In the genomic region with DNA sequence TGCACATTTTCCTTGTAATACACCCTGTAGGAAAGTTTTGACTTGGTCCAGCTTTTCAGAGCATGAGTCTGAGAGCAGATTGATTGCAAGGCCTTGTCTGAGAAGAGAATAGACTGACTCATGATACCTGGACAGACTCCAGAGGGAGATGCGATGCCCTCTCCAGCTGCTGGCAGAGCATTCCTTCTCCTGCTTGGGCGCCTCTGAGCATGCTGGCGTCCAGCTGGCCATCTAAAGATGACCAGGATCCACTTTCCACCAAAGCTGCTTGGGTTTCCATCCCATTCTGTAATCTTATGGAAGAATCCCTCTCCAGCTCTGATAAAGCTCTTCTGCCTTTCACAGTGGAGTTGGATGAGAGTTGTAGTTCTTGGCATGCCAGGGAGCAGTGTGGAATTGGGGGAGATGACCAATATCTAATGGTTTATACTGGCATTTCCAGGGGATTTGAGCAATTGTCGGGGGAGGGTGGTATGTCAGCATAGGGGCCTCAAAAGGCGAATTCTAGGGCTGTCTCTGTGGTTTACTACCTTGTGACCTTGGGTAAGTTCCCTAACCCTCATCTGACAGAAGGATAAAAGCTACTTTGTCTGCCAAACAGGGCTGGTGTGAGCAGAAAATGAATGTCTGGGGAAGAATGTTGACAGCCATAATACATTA, we compare ENCODE assay signal across 8 cellular contexts. TPM values are rescaled to one million over a fixed set of nuclear protein-coding genes. Genes with fewer than 3 reads are reported as not detected.
A peak's percentile ranks its signal among the peaks of the same experiment; 100 is the strongest.
DNase-seq lines count a peak whose midpoint lies in the region; ATAC-seq lines count a peak whose summit lies in the region.

No MANE protein-coding gene starts in this region.

- no peaks in the 10 kb centered on the region for H3K9me3 Mint-ChIP-seq in T-helper 1 cell treated with Interleukin-12 subunit alpha and Interleukin-12 subunit beta and Interleukin-4 antibody, amounts not matched to agents 30 μg/mL and 1 μg/mL, for 36 hours
- no peaks in the 10 kb centered on the region for H3K9me3 Mint-ChIP-seq in activated CD4-positive, alpha-beta memory T cell treated with anti-CD3 and anti-CD28 coated beads, Interleukin-2, amount 10 ng/mL, durations not matched to agents 7 days and 5 days

- POLR2A ChIA-PET in activated CD4-positive, alpha-beta memory T cell treated with anti-CD3 and anti-CD28 coated beads, Interleukin-2, amount 10 ng/mL, durations not matched to agents 7 days and 5 days (lab: Charles Lee): interaction anchor here (0.7 to 3.1 kb wide), 6 partner anchors 11 to 54 kb away, joined by 3 to 20 read pairs (median 5); a partner anchor contains a TSS

- H3K4me3 Mint-ChIP-seq in T-helper 1 cell treated with Interleukin-12 subunit alpha and Interleukin-12 subunit beta and Interleukin-4 antibody, amounts not matched to agents 30 μg/mL and 1 μg/mL, for 36 hours: peak overlapping the region; percentile 57
- H3K4me3 Mint-ChIP-seq in activated CD4-positive, alpha-beta memory T cell treated with anti-CD3 and anti-CD28 coated beads, Interleukin-2, amount 10 ng/mL, durations not matched to agents 7 days and 5 days: peak overlapping the region; percentile 5

- H3K27me3 ChIP-seq in skeletal muscle tissue (ENCODE audit: control insufficient read depth in 3 of 3, insufficient read depth in 3 of 3, low read length in 3 of 3): no peaks in the 10 kb centered on the region

- H3K9me3 ChIP-seq in skeletal muscle tissue (ENCODE audit: control insufficient read depth in 3 of 3, low read length in 3 of 3): no peaks in the 10 kb centered on the region

- peaks cover 56% of the 10 kb centered on the region for H3K4me1 Mint-ChIP-seq in T-helper 1 cell treated with Interleukin-12 subunit alpha and Interleukin-12 subunit beta and Interleukin-4 antibody, amounts not matched to agents 30 μg/mL and 1 μg/mL, for 36 hours (ENCODE audit: low read depth)
- H3K4me1 Mint-ChIP-seq in activated CD4-positive, alpha-beta memory T cell treated with anti-CD3 and anti-CD28 coated beads, Interleukin-2, amount 10 ng/mL, durations not matched to agents 7 days and 5 days: peaks cover 66% of the 10 kb centered on the region

- peak overlapping the region; percentile 78 for H3K27ac ChIP-seq in skeletal muscle tissue (ENCODE audit: low read depth, low read length)

- peaks cover 16% of the 10 kb centered on the region for H3K36me3 Mint-ChIP-seq in T-helper 1 cell treated with Interleukin-12 subunit alpha and Interleukin-12 subunit beta and Interleukin-4 antibody, amounts not matched to agents 30 μg/mL and 1 μg/mL, for 36 hours (ENCODE audit: low read depth)
- peaks cover 22% of the 10 kb centered on the region for H3K36me3 Mint-ChIP-seq in activated CD4-positive, alpha-beta memory T cell treated with anti-CD3 and anti-CD28 coated beads, Interleukin-2, amount 10 ng/mL, durations not matched to agents 7 days and 5 days (ENCODE audit: low read depth)

- peak overlapping the region; percentile 61 to 79 (median 76) for H3K4me3 ChIP-seq in skeletal muscle tissue (ENCODE audit: low read length in 3 of 3)

- DNase-seq in T-helper 1 cell (no peak), glomerular visceral epithelial cell (ENCODE audit: extremely low spot score) (peak; percentile 85), NCI-H1694 (lab: John Stamatoyannopoulos, UW) (no peak), NCI-H345 (lab: John Stamatoyannopoulos, UW) (no peak)
- DNase-seq in activated CD4-positive, alpha-beta memory T cell treated with anti-CD3 and anti-CD28 coated beads, Interleukin-2, amount 10 ng/mL, durations not matched to agents 7 days and 5 days: no peak

- no peaks in the 10 kb centered on the region for H3K36me3 ChIP-seq in skeletal muscle tissue (ENCODE audit: control insufficient read depth in 3 of 3, insufficient read depth in 3 of 3, low read length in 3 of 3)

- no peaks in the 10 kb centered on the region for H3K27me3 Mint-ChIP-seq in T-helper 1 cell treated with Interleukin-12 subunit alpha and Interleukin-12 subunit beta and Interleukin-4 antibody, amounts not matched to agents 30 μg/mL and 1 μg/mL, for 36 hours (ENCODE audit: low read depth)
- H3K27me3 Mint-ChIP-seq in activated CD4-positive, alpha-beta memory T cell treated with anti-CD3 and anti-CD28 coated beads, Interleukin-2, amount 10 ng/mL, durations not matched to agents 7 days and 5 days: no peaks in the 10 kb centered on the region

- CTCF ChIA-PET in activated CD4-positive, alpha-beta memory T cell treated with anti-CD3 and anti-CD28 coated beads, Interleukin-2, amount 10 ng/mL, durations not matched to agents 7 days and 5 days (lab: Charles Lee): interaction anchor here (1.2 kb wide), 1 partner anchor 32 kb away, joined by 3 read pairs; no protein-coding TSS in a partner anchor

- no peak for ATAC-seq in HG02588 (IDR thresholded peaks at IDR 0.05; ENCODE audit: unreplicated experiment)

- H3K27ac Mint-ChIP-seq in T-helper 1 cell treated with Interleukin-12 subunit alpha and Interleukin-12 subunit beta and Interleukin-4 antibody, amounts not matched to agents 30 μg/mL and 1 μg/mL, for 36 hours: peak overlapping the region; percentile 63
- H3K27ac Mint-ChIP-seq in activated CD4-positive, alpha-beta memory T cell treated with anti-CD3 and anti-CD28 coated beads, Interleukin-2, amount 10 ng/mL, durations not matched to agents 7 days and 5 days: peak overlapping the region; percentile 23

- peak overlapping the region in 2 of 3 donors; percentile 8 to 54 for H3K9ac ChIP-seq in skeletal muscle tissue (ENCODE audit: low read depth in 1 of 3, low read length in 3 of 3)

- H3K4me1 ChIP-seq in skeletal muscle tissue (ENCODE audit: control insufficient read depth in 3 of 3, insufficient read depth in 3 of 3, low read length in 3 of 3): peaks cover 55 to 63% (median 56%) of the 10 kb centered on the region in 3 donors

RNA-seq across cellular contexts. Expression of a gene that starts 19.5 kb away (rescaled TPM):
- total RNA-seq in activated CD4-positive, alpha-beta memory T cell treated with anti-CD3 and anti-CD28 coated beads, Interleukin-2, amount 10 ng/mL, durations not matched to agents 7 days and 5 days: 100 to 1,000 TPM; 156 to 157 TPM
- total RNA-seq in skeletal muscle tissue: 13.0 TPM

RNA-seq across cellular contexts. Expression of a gene that starts 34.3 kb away (rescaled TPM):
- 10 to 100 TPM; 19.9 to 20.7 TPM for total RNA-seq in activated CD4-positive, alpha-beta memory T cell treated with anti-CD3 and anti-CD28 coated beads, Interleukin-2, amount 10 ng/mL, durations not matched to agents 7 days and 5 days
- 12.0 TPM for total RNA-seq in skeletal muscle tissue

RNA-seq across cellular contexts. Expression of a gene that starts 50.6 kb away (rescaled TPM):
- total RNA-seq in activated CD4-positive, alpha-beta memory T cell treated with anti-CD3 and anti-CD28 coated beads, Interleukin-2, amount 10 ng/mL, durations not matched to agents 7 days and 5 days: under 1 TPM in 1 of 2 experiments, not detected in 1; 0.05 TPM
- total RNA-seq in skeletal muscle tissue: not detected

RNA-seq across cellular contexts. Expression of a gene that starts 53.9 kb away (rescaled TPM):
- 100 to 1,000 TPM; 123 to 132 TPM for total RNA-seq in activated CD4-positive, alpha-beta memory T cell treated with anti-CD3 and anti-CD28 coated beads, Interleukin-2, amount 10 ng/mL, durations not matched to agents 7 days and 5 days
- 40.2 TPM for total RNA-seq in skeletal muscle tissue

Comparison
In these comparisons a context has a peak if more than half of its experiments do, and no peak if none do; other contexts are left out.
1. RNA of a gene that starts 19.5 kb away (total RNA-seq): 156 to 157 TPM in activated CD4-positive, alpha-beta memory T cell treated with anti-CD3 and anti-CD28 coated beads, Interleukin-2, amount 10 ng/mL, durations not matched to agents 7 days and 5 days; 13.0 TPM in skeletal muscle tissue (single experiment); every median in the first group is over 10 times any median in the second.